Comparison of ENCODE assay signal across 10 cellular contexts in the genomic region with DNA sequence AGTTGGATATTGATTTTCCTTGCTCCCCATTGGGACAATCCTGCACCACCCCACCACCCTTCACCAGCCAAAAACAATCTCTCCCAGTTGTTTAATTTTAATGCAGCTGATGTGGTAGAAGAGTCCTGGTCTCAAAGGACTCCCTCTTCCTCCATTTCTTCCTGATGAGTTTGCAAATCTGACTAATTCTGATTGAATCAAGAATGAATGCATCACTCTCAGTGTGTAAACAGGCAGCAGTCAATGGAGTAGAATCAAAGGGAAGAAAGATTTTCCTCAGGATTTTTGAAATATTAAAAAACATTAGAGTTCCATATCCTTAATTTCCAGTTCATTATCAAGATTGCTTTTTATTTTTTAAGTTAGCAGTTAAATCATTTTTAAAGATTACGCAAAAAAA. TPM values are rescaled to one million over a fixed set of nuclear protein-coding genes. Genes with fewer than 3 reads are reported as not detected.
"Had no signal": no experiment of that assay in that cellular context is flagged by ENCODE, and none has a peak within 500 bp of the region (broad histone marks: within the 10 kb centered on the region; RNA-seq: fewer than 3 reads in every experiment).

No MANE protein-coding gene starts in this region.

- H3K9me3 ChIP-seq: HAP-1 had no signal

- DNase-seq: GM23248, GOT3, H9, HCEC 1CT, HFFc6 had no signal

- FAIRE-seq: H1, H54 had no signal

- H2AFZ ChIP-seq: GM23248, GM23338 had no signal

- H3K4me3 ChIP-seq: GM23248, GM23338, HAP-1 had no signal

- H3K4me2 ChIP-seq: GM23338 had no signal

- H3K36me3 ChIP-seq: HAP-1 had no signal

- H3K27ac ChIP-seq: GM23248 had no signal

RNA-seq across cellular contexts. Expression of a gene that starts 54.0 kb away (rescaled TPM):
- total RNA-seq: GM23248, GM23338, H1, H4, H9, HFFc6 had no signal
- polyA plus RNA-seq: GM23338, H1 had no signal
